ENCODE assay signal across 1 cellular context in genomic region chr3:52032702-52033408, GRCh38.
TF ChIP-seq lines count a peak whose summit lies in the region.

No MANE protein-coding gene starts in this region.

TF ChIP-seq in HepG2, 621 proteins besides CTCF, POLR2A, EP300 and RAD21:
- no peak for TF ChIP-seq RARA (CRISPR knock-in tag; IDR thresholded peaks at IDR 0.05)
- TF ChIP-seq NFKB2 (CRISPR knock-in tag; IDR thresholded peaks at IDR 0.05; ENCODE audit: borderline replicate concordance), result no peak
- TF ChIP-seq ZZZ3 (CRISPR knock-in tag; IDR thresholded peaks at IDR 0.05; ENCODE audit: borderline replicate concordance), result no peak
- TF ChIP-seq ZNF619 (CRISPR knock-in tag; IDR thresholded peaks at IDR 0.05), result peak; percentile 40; the same call in 1 of the 2 replicates
- no peak for TF ChIP-seq ZNF761 (CRISPR knock-in tag; conservative IDR thresholded peaks at IDR 0.05)
- no peak for TF ChIP-seq GABPB1 (CRISPR knock-in tag; IDR thresholded peaks at IDR 0.05)
- TF ChIP-seq ZNF570 (CRISPR knock-in tag; IDR thresholded peaks at IDR 0.05; ENCODE audit: borderline replicate concordance), result no peak
- TF ChIP-seq PCBP2 (optimal IDR thresholded peaks at IDR 0.05; ENCODE audit: low read depth, low read length, poor library complexity, severe bottlenecking), result no peak
- TF ChIP-seq ZNF720 (CRISPR knock-in tag; IDR thresholded peaks at IDR 0.05), result no peak
- TF ChIP-seq UBTF (CRISPR knock-in tag; IDR thresholded peaks at IDR 0.05), result peak; percentile 35; the same call in 1 of the 2 replicates
- no peak for TF ChIP-seq ZFP36 (IDR thresholded peaks at IDR 0.05; ENCODE audit: borderline replicate concordance, low read depth, low read length, partially characterized antibody)
- 0 out of 2 replicates have a peak, but pooled peaks have one; percentile 7 for TF ChIP-seq ZNF292 (CRISPR knock-in tag; IDR thresholded peaks at IDR 0.05; ENCODE audit: borderline replicate concordance, low read depth)
- TF ChIP-seq KDM6A (CRISPR knock-in tag; IDR thresholded peaks at IDR 0.05; ENCODE audit: low read depth), result no peak
- no peak for TF ChIP-seq ZNF550 (CRISPR knock-in tag; IDR thresholded peaks at IDR 0.05; ENCODE audit: borderline replicate concordance)
- no peak for TF ChIP-seq SP140L (CRISPR knock-in tag; IDR thresholded peaks at IDR 0.05; ENCODE audit: borderline replicate concordance)
- TF ChIP-seq ZNF367 (CRISPR knock-in tag; IDR thresholded peaks at IDR 0.05; ENCODE audit: borderline replicate concordance), result no peak
- no peak for TF ChIP-seq MED8 (CRISPR knock-in tag; IDR thresholded peaks at IDR 0.05; ENCODE audit: insufficient replicate concordance)
- no peak for TF ChIP-seq HHEX (CRISPR knock-in tag; IDR thresholded peaks at IDR 0.05)
- no peak for TF ChIP-seq ZNF414 (CRISPR knock-in tag; IDR thresholded peaks at IDR 0.05)
- no peak for TF ChIP-seq KLF6 (CRISPR knock-in tag; IDR thresholded peaks at IDR 0.05)
- TF ChIP-seq SP4 (CRISPR knock-in tag; IDR thresholded peaks at IDR 0.05), result peak; percentile 21; the same call in 1 of the 2 replicates
- TF ChIP-seq DMTF1 (CRISPR knock-in tag; IDR thresholded peaks at IDR 0.05), result no peak
- TF ChIP-seq MYC (CRISPR knock-in tag; IDR thresholded peaks at IDR 0.05; ENCODE audit: borderline replicate concordance), result no peak; the same call in 1 of the 2 replicates
- TF ChIP-seq ZNF274 (CRISPR knock-in tag; IDR thresholded peaks at IDR 0.05), result 0 out of 2 replicates have a peak, but pooled peaks have one; percentile 42
- TF ChIP-seq ZBTB4 (CRISPR knock-in tag; IDR thresholded peaks at IDR 0.05; ENCODE audit: borderline replicate concordance), result no peak
- TF ChIP-seq MLXIP (CRISPR knock-in tag; IDR thresholded peaks at IDR 0.05; ENCODE audit: borderline replicate concordance), result no peak
- 0 out of 2 replicates have a peak, but pooled peaks have one; percentile 32 for TF ChIP-seq THAP9 (CRISPR knock-in tag; IDR thresholded peaks at IDR 0.05; ENCODE audit: borderline replicate concordance)
- no peak for TF ChIP-seq ZSCAN9 (CRISPR knock-in tag; IDR thresholded peaks at IDR 0.05; ENCODE audit: borderline replicate concordance)
- 0 out of 2 replicates have a peak, but pooled peaks have one; percentile 9 for TF ChIP-seq KDM5B (CRISPR knock-in tag; IDR thresholded peaks at IDR 0.05; ENCODE audit: borderline replicate concordance)
- no peak for TF ChIP-seq NCOR1 (IDR thresholded peaks at IDR 0.05; ENCODE audit: borderline replicate concordance, low read length)
- TF ChIP-seq DBP (CRISPR knock-in tag; IDR thresholded peaks at IDR 0.05; ENCODE audit: not compliant biosample characterization), result no peak
- peak; percentile 61 for TF ChIP-seq ZNF687 (CRISPR knock-in tag; IDR thresholded peaks at IDR 0.05)
- TF ChIP-seq ZNF256 (CRISPR knock-in tag; conservative IDR thresholded peaks at IDR 0.05), result 0 out of 2 replicates have a peak, but pooled peaks have one; percentile 52
- 0 out of 2 replicates have a peak, but pooled peaks have one; percentile 27 for TF ChIP-seq MTF2 (CRISPR knock-in tag; IDR thresholded peaks at IDR 0.05; ENCODE audit: borderline replicate concordance)
- TF ChIP-seq HNRNPLL (IDR thresholded peaks at IDR 0.05; ENCODE audit: low read depth, low read length, poor library complexity, severe bottlenecking), result peak; percentile 35
